Comparison of ENCODE assay signal across 8 cellular contexts in genomic region chr11:1298695-1299492, GRCh38. TPM values are rescaled to one million over a fixed set of nuclear protein-coding genes. Genes with fewer than 3 reads are reported as not detected.
DNase-seq lines count a peak whose midpoint lies in the region; ATAC-seq and TF ChIP-seq lines count a peak whose summit lies in the region.

No MANE protein-coding gene starts in this region.

- H3K27ac ChIP-seq in fibroblast of lung (ENCODE audit: insufficient read depth, low read length): no peak overlapping the region
- no peak overlapping the region for H3K27ac ChIP-seq in naive thymus-derived CD4-positive, alpha-beta T cell (ENCODE audit: low read depth, low read length)
- no peak overlapping the region for H3K27ac ChIP-seq in CD4-positive, alpha-beta memory T cell (ENCODE audit: low read depth, low read length)

- no peaks in the 10 kb centered on the region for H3K36me3 ChIP-seq in fibroblast of lung (ENCODE audit: control insufficient read depth, insufficient read depth, low read length)
- H3K36me3 ChIP-seq in naive thymus-derived CD4-positive, alpha-beta T cell (ENCODE audit: control insufficient read depth in 2 of 3, insufficient read depth in 3 of 3, low read length in 3 of 3): peaks cover 0 to 33% (median 4%) of the 10 kb centered on the region in 3 experiments
- H3K36me3 ChIP-seq in CD4-positive, alpha-beta memory T cell (ENCODE audit: insufficient read depth, low read length): peaks cover 8% of the 10 kb centered on the region

- H3K4me2 ChIP-seq in fibroblast of lung (ENCODE audit: extremely low read depth, insufficient read depth, low read length): no peak overlapping the region

- H3K27me3 Mint-ChIP-seq in naive thymus-derived CD4-positive, alpha-beta T cell: no peaks in the 10 kb centered on the region
- H3K27me3 Mint-ChIP-seq in CD4-positive, alpha-beta memory T cell: no peaks in the 10 kb centered on the region
- no peaks in the 10 kb centered on the region for H3K27me3 Mint-ChIP-seq in effector memory CD8-positive, alpha-beta T cell

- intact Hi-C loops in naive thymus-derived CD4-positive, alpha-beta T cell (cut with micrococcal nuclease): no loop called here
- intact Hi-C loops in CD4-positive, alpha-beta memory T cell (cut with micrococcal nuclease): no loop called here

- no peaks in the 10 kb centered on the region for H3K27me3 ChIP-seq in fibroblast of lung (ENCODE audit: control insufficient read depth, insufficient read depth, low read length)
- H3K27me3 ChIP-seq in naive thymus-derived CD4-positive, alpha-beta T cell (ENCODE audit: control insufficient read depth in 2 of 2, insufficient read depth in 2 of 2, low read length in 2 of 2): no peaks in the 10 kb centered on the region
- no peaks in the 10 kb centered on the region for H3K27me3 ChIP-seq in CD4-positive, alpha-beta memory T cell (ENCODE audit: insufficient read depth, low read length)

- DNase-seq in ELF-1 (ENCODE audit: low read depth, low spot score) (peak; percentile 63), NOMO-1 treated with dmso at 0.1 percent for 144 hours (lab: John Stamatoyannopoulos, UW; ENCODE audit: unreplicated experiment) (peak; percentile 81), fibroblast of lung (ENCODE audit: low read depth in 2 of 2) (peak; percentile 46 to 80)
- DNase-seq in naive thymus-derived CD4-positive, alpha-beta T cell: peak in 1 of 9 donors; percentile 5
- DNase-seq in stimulated activated naive CD4-positive, alpha-beta T cell treated with Interleukin-2 at 50 U/mL for 16 hours (lab: John Stamatoyannopoulos, UW): no peak
- no peak for DNase-seq in CD4-positive, alpha-beta memory T cell
- DNase-seq in effector memory CD8-positive, alpha-beta T cell: no peak

- no peak overlapping the region for H3K9ac ChIP-seq in fibroblast of lung (ENCODE audit: insufficient read depth, low read length)

- no peaks in the 10 kb centered on the region for H3K9me3 ChIP-seq in fibroblast of lung (ENCODE audit: control insufficient read depth, insufficient read depth, low read depth, low read length)
- H3K9me3 ChIP-seq in naive thymus-derived CD4-positive, alpha-beta T cell (ENCODE audit: control insufficient read depth in 2 of 3, low read length in 3 of 3): no peaks in the 10 kb centered on the region
- H3K9me3 ChIP-seq in CD4-positive, alpha-beta memory T cell (ENCODE audit: control insufficient read depth in 1 of 2, low read length in 2 of 2): no peaks in the 10 kb centered on the region

- H3K79me2 ChIP-seq in fibroblast of lung (ENCODE audit: control insufficient read depth, insufficient read depth, low read length): peaks cover 47% of the 10 kb centered on the region

- H3K4me3 ChIP-seq in fibroblast of lung (replicated peaks in 1 of 4; ENCODE audit: control extremely low read depth in 1 of 4, insufficient read depth in 1 of 4, low read depth in 3 of 4, low read length in 4 of 4): no peak overlapping the region
- no peak overlapping the region for H3K4me3 ChIP-seq in naive thymus-derived CD4-positive, alpha-beta T cell (ENCODE audit: low read length)
- H3K4me3 ChIP-seq in CD4-positive, alpha-beta memory T cell (ENCODE audit: low read length in 2 of 2): no peak overlapping the region

- no peaks in the 10 kb centered on the region for H3K9me3 Mint-ChIP-seq in naive thymus-derived CD4-positive, alpha-beta T cell
- no peaks in the 10 kb centered on the region for H3K9me3 Mint-ChIP-seq in CD4-positive, alpha-beta memory T cell
- H3K9me3 Mint-ChIP-seq in effector memory CD8-positive, alpha-beta T cell: no peaks in the 10 kb centered on the region

- no peaks in the 10 kb centered on the region for H3K4me1 ChIP-seq in fibroblast of lung (ENCODE audit: control insufficient read depth, extremely low read depth, insufficient read depth, low read length)
- no peaks in the 10 kb centered on the region for H3K4me1 ChIP-seq in naive thymus-derived CD4-positive, alpha-beta T cell (ENCODE audit: control insufficient read depth in 2 of 2, insufficient read depth in 2 of 2, low read length in 2 of 2)
- no peaks in the 10 kb centered on the region for H3K4me1 ChIP-seq in CD4-positive, alpha-beta memory T cell (ENCODE audit: insufficient read depth, low read length)

- H3K4me1 Mint-ChIP-seq in naive thymus-derived CD4-positive, alpha-beta T cell: peaks cover 0 to 37% (median 26%) of the 10 kb centered on the region in 7 donors
- peaks cover 6 to 42% (median 10%) of the 10 kb centered on the region in 4 donors for H3K4me1 Mint-ChIP-seq in CD4-positive, alpha-beta memory T cell
- H3K4me1 Mint-ChIP-seq in effector memory CD8-positive, alpha-beta T cell (ENCODE audit: low read depth in 2 of 2): peaks cover 14 to 35% of the 10 kb centered on the region in 2 donors

- no peak overlapping the region for H3K4me3 Mint-ChIP-seq in naive thymus-derived CD4-positive, alpha-beta T cell
- H3K4me3 Mint-ChIP-seq in CD4-positive, alpha-beta memory T cell: peak overlapping the region in 1 of 8 donors; percentile 42
- peak overlapping the region in 1 of 2 donors; percentile 12 for H3K4me3 Mint-ChIP-seq in effector memory CD8-positive, alpha-beta T cell

- peaks cover 0 to 3% (median 0%) of the 10 kb centered on the region in 5 donors for H3K36me3 Mint-ChIP-seq in naive thymus-derived CD4-positive, alpha-beta T cell
- H3K36me3 Mint-ChIP-seq in CD4-positive, alpha-beta memory T cell: peaks cover 0 to 16% of the 10 kb centered on the region in 2 donors
- peaks cover 12% of the 10 kb centered on the region for H3K36me3 Mint-ChIP-seq in effector memory CD8-positive, alpha-beta T cell (ENCODE audit: insufficient read depth)

- no peaks in the 10 kb centered on the region for H4K20me1 ChIP-seq in fibroblast of lung (ENCODE audit: control insufficient read depth, extremely low read depth, insufficient read depth, low read length)

- no peak for TF ChIP-seq CTCF in fibroblast of lung (conservative IDR thresholded peaks at IDR 0.05 in 1 of 2, IDR thresholded peaks at IDR 0.05 in 1 of 2; ENCODE audit: low read depth in 1 of 2, low read length in 2 of 2)

- no peak overlapping the region for H3K27ac Mint-ChIP-seq in naive thymus-derived CD4-positive, alpha-beta T cell
- H3K27ac Mint-ChIP-seq in CD4-positive, alpha-beta memory T cell: peak overlapping the region in 1 of 7 donors; percentile 17
- H3K27ac Mint-ChIP-seq in effector memory CD8-positive, alpha-beta T cell: no peak overlapping the region

- ATAC-seq in naive thymus-derived CD4-positive, alpha-beta T cell: peak; percentile 51
- ATAC-seq in GM19463 (IDR thresholded peaks at IDR 0.05; ENCODE audit: unreplicated experiment): no peak
- no peak for ATAC-seq in effector memory CD8-positive, alpha-beta T cell (replicated peaks)

- H2AFZ ChIP-seq in fibroblast of lung (ENCODE audit: low read length): no peak overlapping the region

- CTCF ChIA-PET in naive thymus-derived CD4-positive, alpha-beta T cell (lab: Charles Lee): no interaction called here
- CTCF ChIA-PET in CD4-positive, alpha-beta memory T cell (lab: Charles Lee; ENCODE audit: partially characterized antibody): no interaction called here

- POLR2A ChIA-PET in naive thymus-derived CD4-positive, alpha-beta T cell (lab: Charles Lee): interaction anchor here (1.6 kb wide), 1 partner anchor 10 kb away, joined by 3 read pairs; the partner anchor contains the start of gene TOLLIP
- POLR2A ChIA-PET in CD4-positive, alpha-beta memory T cell (lab: Charles Lee; ENCODE audit: partially characterized antibody): interaction anchor here (2.2 kb wide), 1 partner anchor 10 kb away, joined by 5 read pairs; the partner anchor contains the start of gene TOLLIP

RNA-seq across cellular contexts. Expression of gene TOLLIP, which starts 10.5 kb away (rescaled TPM):
- 21.8 and 28.4 TPM in 2 replicates for total RNA-seq in fibroblast of lung
- 34.6 and 40.4 TPM in 2 replicates for polyA plus RNA-seq in fibroblast of lung
- 46.5 and 52.3 TPM in 2 replicates for polyA plus RNA-seq in fibroblast of lung (2012)
- polyA minus RNA-seq in fibroblast of lung (ENCODE audit: low replicate concordance): 48.8 and 123 TPM in 2 replicates
- 10 to 100 TPM; 39.8 to 63.8 (median 48.7) TPM for total RNA-seq in naive thymus-derived CD4-positive, alpha-beta T cell
- polyA plus RNA-seq in naive thymus-derived CD4-positive, alpha-beta T cell: 10 to 100 TPM; 20.9 to 26.5 TPM
- 10 to 100 TPM; 49.3 to 51.4 TPM for total RNA-seq in CD4-positive, alpha-beta memory T cell
- polyA plus RNA-seq in CD4-positive, alpha-beta memory T cell: 10 to 100 TPM; 29.8 to 34.0 TPM

Comparison
In these comparisons a context has a peak if more than half of its experiments do, and no peak if none do; other contexts are left out.
1. DNase-seq: peak in ELF-1 (single experiment), NOMO-1 treated with dmso at 0.1 percent for 144 hours (single experiment) and fibroblast of lung (2 of 2); none in stimulated activated naive CD4-positive, alpha-beta T cell treated with Interleukin-2 at 50 U/mL for 16 hours (single experiment), CD4-positive, alpha-beta memory T cell (0 of 5) and effector memory CD8-positive, alpha-beta T cell (0 of 3).